8 cellular contexts compared by ENCODE assay signal in the genomic region with DNA sequence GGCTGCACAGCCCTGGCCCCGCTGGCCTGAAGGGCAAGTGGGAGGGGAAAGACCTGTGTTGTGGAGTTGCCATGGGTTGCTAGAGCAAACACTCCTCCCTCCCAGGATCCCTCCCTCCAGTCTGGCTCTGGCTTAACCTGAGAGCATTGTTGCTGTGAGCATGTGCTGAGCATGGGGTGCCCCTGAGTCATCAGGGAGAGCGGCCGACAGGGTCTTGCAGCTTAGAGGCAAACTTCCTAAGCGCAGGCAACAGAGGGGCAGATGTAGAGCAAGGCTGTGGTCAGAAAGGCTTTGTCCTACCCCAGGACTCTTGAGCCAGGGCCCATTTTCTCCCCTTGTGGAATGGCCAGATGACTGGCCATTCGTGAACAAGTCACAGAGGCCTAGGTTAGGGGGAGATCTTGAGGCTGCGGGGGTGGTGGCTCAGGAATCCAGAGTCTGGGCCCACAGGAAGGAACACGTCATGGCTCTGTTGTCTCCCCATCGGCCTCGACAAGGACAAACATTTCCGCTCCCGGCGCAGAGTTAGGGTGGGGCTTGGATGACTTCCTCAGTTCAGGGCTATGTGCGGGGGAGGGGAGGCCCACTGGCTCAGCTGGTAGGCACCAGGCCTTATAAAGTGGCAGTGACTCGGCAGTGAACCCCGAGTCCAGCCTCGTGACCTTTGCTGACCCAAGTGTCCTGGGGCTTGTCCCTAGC. TPM values are rescaled to one million over a fixed set of nuclear protein-coding genes. Genes with fewer than 3 reads are reported as not detected.
DNase-seq lines count a peak whose midpoint lies in the region; ATAC-seq and TF ChIP-seq lines count a peak whose summit lies in the region.

No MANE protein-coding gene starts in this region.

- in situ Hi-C loops in T47D (cut with HindIII; ENCODE audit: low pct_unique_long_range_greater_than_20kb, low sequenced_read_pairs) = no loop called here

- H3K27ac ChIP-seq in BLaER1 = peak overlapping the region; percentile 98

- H3K36me3 ChIP-seq in BLaER1 = peaks cover 45% of the 10 kb centered on the region
- peaks cover 44% of the 10 kb centered on the region for H3K36me3 ChIP-seq in skeletal muscle satellite cell (ENCODE audit: insufficient read depth, low read length)

- DNase-seq in LoVo (ENCODE audit: low spot score) = peak; percentile 92
- DNase-seq in T47D (ENCODE audit: low read depth in 1 of 2, low spot score in 1 of 2) = peak; percentile 66 to 82
- DNase-seq in NCI-H1092 (lab: John Stamatoyannopoulos, UW) = no peak

- H3K4me2 ChIP-seq in BLaER1 (peak overlapping the region; percentile 79), skeletal muscle satellite cell (ENCODE audit: low read length) (peak overlapping the region; percentile 82)

- H3K9ac ChIP-seq in BLaER1 = peak overlapping the region; percentile 78
- H3K9ac ChIP-seq in skeletal muscle satellite cell (ENCODE audit: low read depth, low read length) = peak overlapping the region; percentile 97

- peaks cover 84% of the 10 kb centered on the region for H3K4me1 ChIP-seq in BLaER1
- peaks cover 84% of the 10 kb centered on the region for H3K4me1 ChIP-seq in skeletal muscle satellite cell (ENCODE audit: control insufficient read depth, insufficient read depth, low read length)

- H3K4me3 ChIP-seq in BLaER1 = peak overlapping the region; percentile 49
- peak overlapping the region; percentile 43 for H3K4me3 ChIP-seq in WI38 (ENCODE audit: low read depth, low read length)
- peak overlapping the region; percentile 31; the same call in 1 of the 2 replicates for H3K4me3 ChIP-seq in iPS-18c (ENCODE audit: insufficient read depth, low read depth, low read length)
- peak overlapping the region; percentile 65 for H3K4me3 ChIP-seq in skeletal muscle satellite cell (ENCODE audit: low read length)

- H3K9me3 ChIP-seq in BLaER1 (no peaks in the 10 kb centered on the region), iPS-18c (ENCODE audit: control insufficient read depth, insufficient read depth, low read length) (no peaks in the 10 kb centered on the region), skeletal muscle satellite cell (replicated peaks; ENCODE audit: low read length) (no peaks in the 10 kb centered on the region)

- peak; percentile 27 for ATAC-seq in GM21528 (IDR thresholded peaks at IDR 0.05; ENCODE audit: low FRiP score, unreplicated experiment)

- H4K20me1 ChIP-seq in BLaER1 = no peaks in the 10 kb centered on the region

- H3K27me3 ChIP-seq in BLaER1 = no peaks in the 10 kb centered on the region
- no peaks in the 10 kb centered on the region for H3K27me3 ChIP-seq in skeletal muscle satellite cell (ENCODE audit: control insufficient read depth, insufficient read depth, low read length)

- no peak for TF ChIP-seq CTCF in WI38 (IDR thresholded peaks at IDR 0.05; ENCODE audit: low read depth, low read length)

RNA-seq across cellular contexts. Expression of a gene that starts 0.4 kb away (rescaled TPM):
- total RNA-seq in skeletal muscle satellite cell (2012; rRNA removed) = not detected in 2 replicates

RNA-seq across cellular contexts. Expression of a gene that starts 0.8 kb away (rescaled TPM):
- 3.5 and 3.7 TPM in 2 replicates for total RNA-seq in skeletal muscle satellite cell (2012; rRNA removed)

RNA-seq across cellular contexts. Expression of a gene that starts 7.3 kb away (rescaled TPM):
- 25.1 and 31.4 TPM in 2 replicates for total RNA-seq in skeletal muscle satellite cell (2012; rRNA removed)

RNA-seq across cellular contexts. Expression of a gene that starts 19.5 kb away (rescaled TPM):
- total RNA-seq in skeletal muscle satellite cell (2012; rRNA removed) = 0.25 TPM in 1 of 2 replicates, not detected in the other

RNA-seq across cellular contexts. Expression of a gene that starts 32.2 kb away (rescaled TPM):
- 1,645 and 2,137 TPM in 2 replicates for total RNA-seq in skeletal muscle satellite cell (2012; rRNA removed)
